2 cellular contexts compared by ENCODE assay signal in genomic region chr3:14577897-14578296, GRCh38.
TF ChIP-seq lines count a peak whose summit lies in the region.

No MANE protein-coding gene starts in this region.

TF ChIP-seq in HCT116, 20 proteins besides CTCF, POLR2A, EP300 and RAD21 (continued from another document):
- TF ChIP-seq REST (IDR thresholded peaks at IDR 0.05; ENCODE audit: low read depth), result no peak
- no peak for TF ChIP-seq EZH2 (IDR thresholded peaks at IDR 0.05)
- no peak for TF ChIP-seq ZNF274 (IDR thresholded peaks at IDR 0.05; ENCODE audit: low read depth, low read length)
- no peak for TF ChIP-seq EGR1 (IDR thresholded peaks at IDR 0.05; ENCODE audit: low read depth)
- TF ChIP-seq ZFX (IDR thresholded peaks at IDR 0.05), result no peak
- no peak for TF ChIP-seq SRF (IDR thresholded peaks at IDR 0.05; ENCODE audit: low read depth)
- no peak for TF ChIP-seq SIN3A (IDR thresholded peaks at IDR 0.05; ENCODE audit: low read depth)
- TF ChIP-seq, protein P1, sequence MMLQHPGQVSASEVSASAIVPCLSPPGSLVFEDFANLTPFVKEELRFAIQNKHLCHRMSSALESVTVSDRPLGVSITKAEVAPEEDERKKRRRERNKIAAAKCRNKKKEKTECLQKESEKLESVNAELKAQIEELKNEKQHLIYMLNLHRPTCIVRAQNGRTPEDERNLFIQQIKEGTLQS (IDR thresholded peaks at IDR 0.05), result no peak
- TF ChIP-seq YY1 (IDR thresholded peaks at IDR 0.05; ENCODE audit: extremely low read depth, insufficient replicate concordance, low read depth, low read length), result no peak
- no peak for TF ChIP-seq MAX (IDR thresholded peaks at IDR 0.05)
- no peak for TF ChIP-seq ZBTB33 (IDR thresholded peaks at IDR 0.05; ENCODE audit: extremely low read depth, insufficient replicate concordance, low read length)
- no peak for TF ChIP-seq POLR2AphosphoS5 (IDR thresholded peaks at IDR 0.05; ENCODE audit: low read depth, low read length)
- no peak for TF ChIP-seq FOSL1 (IDR thresholded peaks at IDR 0.05; ENCODE audit: low read depth)
TF ChIP-seq in HCT116: peak in this region for 0.

TF ChIP-seq in HepG2, 621 proteins besides CTCF, POLR2A, EP300 and RAD21 (continued from another document):
- TF ChIP-seq BCL3 (CRISPR knock-in tag; IDR thresholded peaks at IDR 0.05), result no peak
- no peak for TF ChIP-seq ARID3A (IDR thresholded peaks at IDR 0.05; ENCODE audit: low read depth, low read length)
- no peak for TF ChIP-seq TCF12 (IDR thresholded peaks at IDR 0.05)
- TF ChIP-seq TCF12 (CRISPR knock-in tag; IDR thresholded peaks at IDR 0.05), result no peak
- no peak for TF ChIP-seq ESRRA (CRISPR knock-in tag; IDR thresholded peaks at IDR 0.05; ENCODE audit: low read depth)
- no peak for TF ChIP-seq FOXC1 (CRISPR knock-in tag; IDR thresholded peaks at IDR 0.05; ENCODE audit: borderline replicate concordance)
- no peak for TF ChIP-seq GZF1 (CRISPR knock-in tag; IDR thresholded peaks at IDR 0.05)
- TF ChIP-seq, protein P2, sequence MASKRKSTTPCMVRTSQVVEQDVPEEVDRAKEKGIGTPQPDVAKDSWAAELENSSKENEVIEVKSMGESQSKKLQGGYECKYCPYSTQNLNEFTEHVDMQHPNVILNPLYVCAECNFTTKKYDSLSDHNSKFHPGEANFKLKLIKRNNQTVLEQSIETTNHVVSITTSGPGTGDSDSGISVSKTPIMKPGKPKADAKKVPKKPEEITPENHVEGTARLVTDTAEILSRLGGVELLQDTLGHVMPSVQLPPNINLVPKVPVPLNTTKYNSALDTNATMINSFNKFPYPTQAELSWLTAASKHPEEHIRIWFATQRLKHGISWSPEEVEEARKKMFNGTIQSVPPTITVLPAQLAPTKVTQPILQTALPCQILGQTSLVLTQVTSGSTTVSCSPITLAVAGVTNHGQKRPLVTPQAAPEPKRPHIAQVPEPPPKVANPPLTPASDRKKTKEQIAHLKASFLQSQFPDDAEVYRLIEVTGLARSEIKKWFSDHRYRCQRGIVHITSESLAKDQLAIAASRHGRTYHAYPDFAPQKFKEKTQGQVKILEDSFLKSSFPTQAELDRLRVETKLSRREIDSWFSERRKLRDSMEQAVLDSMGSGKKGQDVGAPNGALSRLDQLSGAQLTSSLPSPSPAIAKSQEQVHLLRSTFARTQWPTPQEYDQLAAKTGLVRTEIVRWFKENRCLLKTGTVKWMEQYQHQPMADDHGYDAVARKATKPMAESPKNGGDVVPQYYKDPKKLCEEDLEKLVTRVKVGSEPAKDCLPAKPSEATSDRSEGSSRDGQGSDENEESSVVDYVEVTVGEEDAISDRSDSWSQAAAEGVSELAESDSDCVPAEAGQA (IDR thresholded peaks at IDR 0.05; ENCODE audit: low read depth), result no peak
- TF ChIP-seq, protein P2 (CRISPR knock-in tag; IDR thresholded peaks at IDR 0.05; ENCODE audit: borderline replicate concordance), result no peak
- TF ChIP-seq ZNF841 (CRISPR knock-in tag; IDR thresholded peaks at IDR 0.05; ENCODE audit: borderline replicate concordance), result no peak
- peak; percentile 15; the same call in 1 of the 2 replicates for TF ChIP-seq SMC3 (IDR thresholded peaks at IDR 0.05; ENCODE audit: low read length)
- TF ChIP-seq HNF1B (CRISPR knock-in tag; IDR thresholded peaks at IDR 0.05), result no peak
